8 cellular contexts compared by ENCODE assay signal in the genomic region with DNA sequence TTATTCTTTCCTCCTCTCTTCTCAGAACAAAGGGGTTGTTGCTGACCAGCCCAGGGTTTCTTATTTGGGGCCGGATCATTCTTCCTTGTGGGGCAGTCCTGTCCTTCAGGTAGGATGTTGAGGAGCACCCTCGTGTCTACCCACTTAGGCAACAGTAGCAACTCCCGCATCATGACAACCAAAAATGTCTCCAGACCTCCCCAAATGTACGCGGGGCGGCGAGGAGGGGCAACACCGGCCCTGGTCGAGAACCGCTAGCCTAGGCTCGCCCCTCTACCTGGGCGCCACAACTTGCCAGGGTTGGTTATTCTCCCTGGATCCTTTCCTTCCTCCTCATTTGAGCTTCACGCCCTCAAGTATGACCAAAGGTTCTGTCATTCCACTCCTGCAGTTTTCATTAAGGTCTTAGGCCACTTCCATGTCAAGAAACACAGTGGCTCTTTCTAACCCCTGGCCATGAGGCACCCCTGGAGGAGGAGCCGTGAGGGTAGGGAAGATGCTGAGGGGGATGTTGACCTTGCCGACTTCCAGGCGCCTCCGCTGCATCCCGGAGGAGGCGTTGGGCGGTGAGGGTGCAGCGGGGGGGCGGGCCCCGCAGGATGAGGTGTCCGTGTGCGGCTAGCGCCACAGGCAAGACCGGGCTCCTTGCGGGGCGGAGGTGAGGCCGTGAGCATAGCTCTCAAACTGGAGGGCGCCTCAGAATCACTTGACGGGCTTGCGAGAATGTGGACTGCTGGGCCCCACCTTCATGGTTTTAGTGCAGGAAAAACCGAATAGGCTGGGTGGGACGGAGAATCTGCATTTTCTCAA.
A peak's percentile ranks its signal among the peaks of the same experiment; 100 is the strongest.
DNase-seq lines count a peak whose midpoint lies in the region; ATAC-seq and TF ChIP-seq lines count a peak whose summit lies in the region.

No MANE protein-coding gene starts in this region.

- peak overlapping the region; percentile 57 for H3K4me3 ChIP-seq in fibroblast of pulmonary artery (replicated peaks; ENCODE audit: low read depth, low read length)
- peak overlapping the region; percentile 81 for H3K4me3 ChIP-seq in neuron (ENCODE audit: low read length)

- peak overlapping the region; percentile 100 for H2AFZ ChIP-seq in neuron (ENCODE audit: low read depth, low read length)

- peak; percentile 14 for DNase-seq in stimulated activated CD4-positive, alpha-beta T cell treated with anti-CD3 and anti-CD28 coated beads, Interleukin-12 subunit alpha, Interleukin-12 subunit beta, amount 100 ng/mL, for 4 hours
- DNase-seq in stimulated activated CD4-positive, alpha-beta T cell treated with anti-CD3 and anti-CD28 coated beads, Interleukin-1b, Interleukin-23, amount 100 ng/mL, for 48 hours, result no peak
- DNase-seq in fibroblast of pulmonary artery (ENCODE audit: low read depth) (peak; percentile 3), HuH-7 (ENCODE audit: low spot score) (no peak)

- peak; percentile 15 for ATAC-seq in HG03135 (IDR thresholded peaks at IDR 0.05; ENCODE audit: unreplicated experiment)
- ATAC-seq in HG02623 (IDR thresholded peaks at IDR 0.05; ENCODE audit: unreplicated experiment), result no peak

- peaks cover 9% of the 10 kb centered on the region for H3K4me1 ChIP-seq in neuron (ENCODE audit: insufficient read depth, low read length)

- TF ChIP-seq CTCF in VCaP (conservative IDR thresholded peaks at IDR 0.05) (no peak), fibroblast of pulmonary artery (IDR thresholded peaks at IDR 0.05; ENCODE audit: low read length, missing control alignments) (no peak)

- H3K36me3 ChIP-seq in neuron (ENCODE audit: insufficient read depth, low read length), result no peaks in the 10 kb centered on the region

- H3K27me3 ChIP-seq in neuron (ENCODE audit: insufficient read depth, low read length), result peaks cover 30% of the 10 kb centered on the region

- peak overlapping the region; percentile 78; the same call in 1 of the 2 replicates for H3K27ac ChIP-seq in VCaP

- H3K9me3 ChIP-seq in neuron (ENCODE audit: low read length), result no peaks in the 10 kb centered on the region

Comparison
In these comparisons a context has a peak if more than half of its experiments do, and no peak if none do; other contexts are left out.
1. DNase-seq: peak in stimulated activated CD4-positive, alpha-beta T cell treated with anti-CD3 and anti-CD28 coated beads, Interleukin-12 subunit alpha, Interleukin-12 subunit beta, amount 100 ng/mL, for 4 hours (single experiment) and fibroblast of pulmonary artery (single experiment); none in stimulated activated CD4-positive, alpha-beta T cell treated with anti-CD3 and anti-CD28 coated beads, Interleukin-1b, Interleukin-23, amount 100 ng/mL, for 48 hours (single experiment) and HuH-7 (single experiment).